In genomic region chr17:82246040-82246364, GRCh38 we compare ENCODE assay signal across 1 cellular context.
TF ChIP-seq lines count a peak whose summit lies in the region.

No MANE protein-coding gene starts in this region.

TF ChIP-seq in endothelial cell of umbilical vein, 7 proteins besides CTCF, POLR2A, EP300 and RAD21:
- TF ChIP-seq MAX (IDR thresholded peaks at IDR 0.05; ENCODE audit: insufficient read depth, insufficient read length) (no peak), GATA2 (IDR thresholded peaks at IDR 0.05; ENCODE audit: insufficient read depth, insufficient read length, low read depth, low read length) (no peak), EZH2 (IDR thresholded peaks at IDR 0.05; ENCODE audit: borderline replicate concordance, low read depth, low read length, severe bottlenecking) (no peak), FOS (IDR thresholded peaks at IDR 0.05; ENCODE audit: borderline replicate concordance, insufficient read depth, low read length) (no peak)
